ENCODE assay signal across 15 cellular contexts in the genomic region with DNA sequence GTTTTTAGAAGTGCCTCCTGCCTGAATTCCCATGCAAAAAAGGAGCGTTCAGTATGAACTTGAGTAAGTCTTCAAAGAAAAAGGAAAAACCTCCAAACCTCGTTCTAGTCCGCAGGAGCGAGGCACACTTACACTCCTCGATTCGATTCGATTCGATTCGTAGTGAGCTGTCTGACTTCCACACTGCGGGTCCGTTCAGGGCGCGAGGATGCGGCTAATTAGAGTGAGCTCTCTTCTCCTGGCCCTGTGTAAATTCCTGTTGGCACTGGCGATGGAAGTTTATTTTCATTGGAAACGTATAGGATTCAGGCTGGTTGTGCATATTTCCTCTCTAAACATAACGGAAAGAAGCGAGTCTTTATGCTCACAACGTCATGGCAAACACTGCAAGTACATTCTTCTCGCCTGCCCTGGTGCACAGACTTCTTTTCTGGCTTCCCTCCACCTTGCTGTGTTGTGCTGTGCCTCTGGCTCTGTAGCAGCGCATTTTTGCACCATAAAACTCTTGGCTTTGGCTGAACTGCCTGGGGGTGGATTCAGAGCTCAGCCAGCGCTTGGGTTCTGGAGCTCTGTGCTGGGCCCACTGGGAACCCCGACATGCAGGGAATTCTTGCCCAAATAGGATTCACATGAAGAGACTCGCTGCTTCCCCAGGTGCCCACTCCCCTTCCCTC. TPM values are rescaled to one million over a fixed set of nuclear protein-coding genes. Genes with fewer than 3 reads are reported as not detected.
DNase-seq lines count a peak whose midpoint lies in the region; ATAC-seq and TF ChIP-seq lines count a peak whose summit lies in the region.
"Had no signal": no experiment of that assay in that cellular context is flagged by ENCODE, and none has a peak within 500 bp of the region (broad histone marks: within the 10 kb centered on the region; RNA-seq: fewer than 3 reads in every experiment).

No MANE protein-coding gene starts in this region.

- POLR2A ChIA-PET in WTC11 (lab: Charles Lee) = interaction anchor here (1.8 kb wide), 1 partner anchor 13 kb away, joined by 11 read pairs; no protein-coding TSS in a partner anchor

- peak overlapping the region in 2 of 4 donors; percentile 71 to 74 for H3K27ac ChIP-seq in sigmoid colon

- ATAC-seq in WTC11 = no peak
- no peak for ATAC-seq in GM21381 (IDR thresholded peaks at IDR 0.05; ENCODE audit: unreplicated experiment)
- no peak for ATAC-seq in HG02678 (IDR thresholded peaks at IDR 0.05; ENCODE audit: unreplicated experiment)
- ATAC-seq: esophagus mucosa, PC-3, T-cell had no signal

- CTCF ChIA-PET in WTC11 (lab: Charles Lee) = interaction anchor here (0.9 to 3.8 kb wide), 15 partner anchors 10 to 383 kb away, joined by 3 to 22 read pairs (median 6); no protein-coding TSS in a partner anchor

- peaks cover 0 to 45% (median 32%) of the 10 kb centered on the region in 4 donors for H3K4me1 ChIP-seq in sigmoid colon

- DNase-seq in EH (ENCODE audit: low read depth) (peak; percentile 41), WTC11 (ENCODE audit: low spot score) (no peak), sigmoid colon (no peak), NCI-H187 treated with DMSO at 0.1 percent for 48 hours (lab: John Stamatoyannopoulos, UW) (no peak)
- no peak for DNase-seq in activated T-helper 2 cell treated with anti-CD3 and anti-CD28 coated beads, Interferon-gamma antibody, Interleukin-2, Interleukin-4, amounts not matched to agents 10 μg/mL and 5 μg/mL and 100 μg/mL, durations not matched to agents 14 hours and 24 hours and 36 hours (ENCODE audit: low spot score)
- DNase-seq: activated CD4-positive, alpha-beta T cell treated with anti-CD3 and anti-CD28 coated beads, Interleukin-2, amount 10 ng/mL, durations not matched to agents 7 days and 5 days; CD8-positive, alpha-beta memory T cell; central memory CD4-positive, alpha-beta T cell; NCI-H226; PC-3; T-cell had no signal

- H3K4me3 ChIP-seq in iPS-18c (ENCODE audit: insufficient read depth, low read depth, low read length) (peak overlapping the region; percentile 1; the same call in 1 of the 2 replicates), sigmoid colon (peak overlapping the region in 3 of 4 donors; percentile 9 to 71 (median 13))

- H3K9me3 Mint-ChIP-seq in WTC11 = no peaks in the 10 kb centered on the region
- no peaks in the 10 kb centered on the region for H3K9me3 Mint-ChIP-seq in activated T-helper 2 cell treated with anti-CD3 and anti-CD28 coated beads, Interferon-gamma antibody, Interleukin-2, Interleukin-4, amounts not matched to agents 10 μg/mL and 5 μg/mL and 100 μg/mL, durations not matched to agents 14 hours and 24 hours and 36 hours
- H3K9me3 Mint-ChIP-seq: activated CD4-positive, alpha-beta T cell treated with anti-CD3 and anti-CD28 coated beads, Interleukin-2, amount 10 ng/mL, durations not matched to agents 7 days and 5 days; T-cell had no signal

- no peak overlapping the region; the same call in 1 of the 2 replicates for H3K27ac Mint-ChIP-seq in WTC11
- H3K27ac Mint-ChIP-seq in activated T-helper 2 cell treated with anti-CD3 and anti-CD28 coated beads, Interferon-gamma antibody, Interleukin-2, Interleukin-4, amounts not matched to agents 10 μg/mL and 5 μg/mL and 100 μg/mL, durations not matched to agents 14 hours and 24 hours and 36 hours = no peak overlapping the region
- H3K27ac Mint-ChIP-seq: activated CD4-positive, alpha-beta T cell treated with anti-CD3 and anti-CD28 coated beads, Interleukin-2, amount 10 ng/mL, durations not matched to agents 7 days and 5 days; T-cell had no signal

- H3K9me3 ChIP-seq in iPS-18c (ENCODE audit: control insufficient read depth, insufficient read depth, low read length) (no peaks in the 10 kb centered on the region), sigmoid colon (no peaks in the 10 kb centered on the region)

- peak overlapping the region; percentile 63 for H3K4me3 Mint-ChIP-seq in WTC11
- no peak overlapping the region for H3K4me3 Mint-ChIP-seq in activated T-helper 2 cell treated with anti-CD3 and anti-CD28 coated beads, Interferon-gamma antibody, Interleukin-2, Interleukin-4, amounts not matched to agents 10 μg/mL and 5 μg/mL and 100 μg/mL, durations not matched to agents 14 hours and 24 hours and 36 hours (ENCODE audit: low read depth)
- H3K4me3 Mint-ChIP-seq: activated CD4-positive, alpha-beta T cell treated with anti-CD3 and anti-CD28 coated beads, Interleukin-2, amount 10 ng/mL, durations not matched to agents 7 days and 5 days had no signal

- TF ChIP-seq POLR2A in sigmoid colon (IDR thresholded peaks at IDR 0.05) = no peak

- H3K27me3 Mint-ChIP-seq in WTC11 (ENCODE audit: low read depth) = peaks cover 33% of the 10 kb centered on the region
- peaks cover 46% of the 10 kb centered on the region for H3K27me3 Mint-ChIP-seq in activated T-helper 2 cell treated with anti-CD3 and anti-CD28 coated beads, Interferon-gamma antibody, Interleukin-2, Interleukin-4, amounts not matched to agents 10 μg/mL and 5 μg/mL and 100 μg/mL, durations not matched to agents 14 hours and 24 hours and 36 hours (ENCODE audit: low read depth)

- no peaks in the 10 kb centered on the region for H3K36me3 Mint-ChIP-seq in WTC11
- no peaks in the 10 kb centered on the region for H3K36me3 Mint-ChIP-seq in activated T-helper 2 cell treated with anti-CD3 and anti-CD28 coated beads, Interferon-gamma antibody, Interleukin-2, Interleukin-4, amounts not matched to agents 10 μg/mL and 5 μg/mL and 100 μg/mL, durations not matched to agents 14 hours and 24 hours and 36 hours (ENCODE audit: low read depth)
- H3K36me3 Mint-ChIP-seq: T-cell had no signal

- TF ChIP-seq CTCF in WTC11 (IDR thresholded peaks at IDR 0.05) (no peak), sigmoid colon (IDR thresholded peaks at IDR 0.05) (no peak)

- no peak for TF ChIP-seq EP300 in sigmoid colon (IDR thresholded peaks at IDR 0.05)

- intact Hi-C loops in sigmoid colon (cut with DNase I) = no loop called here
- intact Hi-C loops in activated T-helper 2 cell treated with anti-CD3 and anti-CD28 coated beads, Interferon-gamma antibody, Interleukin-2, Interleukin-4, amounts not matched to agents 10 μg/mL and 5 μg/mL and 100 μg/mL, durations not matched to agents 14 hours and 24 hours and 36 hours (cut with micrococcal nuclease) = no loop called here

- H3K36me3 ChIP-seq in sigmoid colon = no peaks in the 10 kb centered on the region

- H3K4me1 Mint-ChIP-seq in WTC11 = peaks cover 50% of the 10 kb centered on the region
- H3K4me1 Mint-ChIP-seq in activated T-helper 2 cell treated with anti-CD3 and anti-CD28 coated beads, Interferon-gamma antibody, Interleukin-2, Interleukin-4, amounts not matched to agents 10 μg/mL and 5 μg/mL and 100 μg/mL, durations not matched to agents 14 hours and 24 hours and 36 hours (ENCODE audit: low read depth) = peaks cover 5% of the 10 kb centered on the region

- 59 to 76% methylated on average over 24 of the region's 24 CpGs for WGBS in sigmoid colon, 2 donors

- peaks cover 0 to 21% (median 21%) of the 10 kb centered on the region in 3 donors for H3K27me3 ChIP-seq in sigmoid colon

TF ChIP-seq in WTC11, 78 proteins besides CTCF, POLR2A, EP300 and RAD21:
- no peak for TF ChIP-seq ZNF219 (CRISPR knock-in tag; IDR thresholded peaks at IDR 0.05; ENCODE audit: borderline replicate concordance)
- TF ChIP-seq FOXJ3 (CRISPR knock-in tag; IDR thresholded peaks at IDR 0.05; ENCODE audit: borderline replicate concordance) = no peak
- no peak for TF ChIP-seq ETV6 (CRISPR knock-in tag; IDR thresholded peaks at IDR 0.05)
- no peak for TF ChIP-seq SMAD3 (CRISPR knock-in tag; IDR thresholded peaks at IDR 0.05; ENCODE audit: borderline replicate concordance)
- TF ChIP-seq HMGA2 (CRISPR knock-in tag; IDR thresholded peaks at IDR 0.05) = no peak
- TF ChIP-seq MYBL2 (CRISPR knock-in tag; IDR thresholded peaks at IDR 0.05) = no peak
- TF ChIP-seq TCF7 (CRISPR knock-in tag; IDR thresholded peaks at IDR 0.05; ENCODE audit: low read depth) = no peak
- TF ChIP-seq ZNF232 (CRISPR knock-in tag; IDR thresholded peaks at IDR 0.05) = no peak
- TF ChIP-seq, protein P1, sequence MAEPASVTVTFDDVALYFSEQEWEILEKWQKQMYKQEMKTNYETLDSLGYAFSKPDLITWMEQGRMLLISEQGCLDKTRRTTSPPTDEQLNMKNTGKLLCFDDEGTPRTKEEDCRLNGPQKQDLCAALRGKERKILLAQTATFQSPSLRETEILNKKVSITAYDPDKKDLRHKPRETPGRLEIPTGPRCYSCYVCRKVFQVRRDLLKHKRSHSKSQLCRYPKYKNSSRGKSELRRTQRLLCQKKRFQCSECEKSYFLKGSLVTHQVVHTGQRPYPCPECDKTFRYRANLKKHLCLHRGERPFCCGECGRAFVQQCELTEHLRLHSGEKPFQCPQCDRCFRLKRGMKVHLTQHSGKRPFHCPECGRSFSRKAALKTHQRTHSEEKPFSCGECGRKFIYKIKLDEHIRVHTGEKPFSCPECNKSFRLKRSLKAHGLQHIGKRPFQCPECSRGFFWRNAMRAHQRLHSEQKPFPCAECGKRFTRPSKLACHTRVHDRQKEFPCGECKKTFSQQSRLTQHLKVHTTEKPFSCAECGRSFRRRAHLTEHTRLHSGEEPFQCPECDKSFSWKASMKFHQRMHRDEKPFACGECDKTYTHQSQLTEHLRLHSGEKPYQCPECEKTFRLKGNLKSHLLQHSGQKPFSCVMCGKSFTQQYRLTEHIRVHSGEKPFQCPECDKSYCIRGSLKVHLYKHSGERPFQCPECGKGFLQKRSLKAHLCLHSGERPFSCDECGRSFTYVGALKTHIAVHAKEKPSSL (CRISPR knock-in tag; conservative IDR thresholded peaks at IDR 0.05) = no peak

RNA-seq across cellular contexts. Expression of gene HUNK, which starts 2.7 kb away (rescaled TPM):
- total RNA-seq in WTC11 (2021) (5.0 to 7.0 TPM (median 6.1 TPM) in 3 replicates), sigmoid colon (1 to 10 TPM in 2 of 4 donors, under 1 TPM in 2; 0.71 to 1.9 (median 1.1) TPM)
- polyA plus RNA-seq in sigmoid colon = 1 to 10 TPM; 1.2 to 2.6 (median 2.1) TPM
- 0.43 and 0.55 TPM in 2 replicates for total RNA-seq in activated T-helper 2 cell treated with anti-CD3 and anti-CD28 coated beads, Interferon-gamma antibody, Interleukin-2, Interleukin-4, amounts not matched to agents 10 μg/mL and 5 μg/mL and 100 μg/mL, durations not matched to agents 14 hours and 24 hours and 36 hours
- total RNA-seq: PC-3 had no signal
